In genomic region chr7:10106609-10107008, GRCh38 we compare ENCODE assay signal across 20 cellular contexts.
"Had no signal": no experiment of that assay in that cellular context is flagged by ENCODE, and none has a peak within 500 bp of the region (broad histone marks: within the 10 kb centered on the region; RNA-seq: fewer than 3 reads in every experiment).

No MANE protein-coding gene starts in this region.

- H3K27ac ChIP-seq: psoas muscle, sigmoid colon, skin epidermis, testis, tibial nerve, upper lobe of right lung had no signal

- H3K4me1 ChIP-seq: psoas muscle, sigmoid colon, testis, tibial nerve, upper lobe of right lung had no signal

- ATAC-seq: esophagus mucosa; left cardiac atrium; left ventricle myocardium superior; psoas muscle; stimulated activated naive B cell treated with anti-CD40 and anti-IgM and Interleukin-4, amounts not matched to agents 10 μg/mL and 1 μg/mL and 100 μg/mL, for 72 hours; stimulated activated naive CD8-positive, alpha-beta T cell treated with anti-CD3 and anti-CD28 coated beads, Interleukin-15, amount 100 ng/mL, for 72 hours; upper lobe of right lung had no signal

- H3K4me3 ChIP-seq: psoas muscle, sigmoid colon, skin epidermis, testis, tibial nerve, upper lobe of right lung had no signal

- DNase-seq: cerebellar nuclear complex; endodermal cell; glutamatergic neuron; islet precursor cell; left cardiac atrium; left ventricle myocardium superior; mesendoderm; naive B cell; occipital lobe; psoas muscle; sigmoid colon; stimulated activated CD4-positive, alpha-beta T cell treated with anti-CD3 and anti-CD28 coated beads, Interleukin-2, amount 100 ng/mL, for 24 hours; stimulated activated CD4-positive, alpha-beta T cell treated with anti-CD3 and anti-CD28 coated beads, Interleukin-4, amount 100 ng/mL, for 4 hours; stimulated activated naive B cell treated with anti-CD40 and anti-IgM and Interleukin-4, amounts not matched to agents 10 μg/mL and 1 μg/mL and 100 μg/mL, for 72 hours; stimulated activated naive CD8-positive, alpha-beta T cell treated with anti-CD3 and anti-CD28 coated beads, Interleukin-15, amount 100 ng/mL, for 72 hours; testis; upper lobe of right lung had no signal

- H3K27me3 ChIP-seq: sigmoid colon, testis, tibial nerve, upper lobe of right lung had no signal

- H3K9me3 ChIP-seq: psoas muscle, sigmoid colon, testis, tibial nerve, upper lobe of right lung had no signal

- H3K36me3 ChIP-seq: sigmoid colon, tibial nerve, upper lobe of right lung had no signal
